12 cellular contexts compared by ENCODE assay signal in genomic region chr2:105409717-105410116, GRCh38. TPM values are rescaled to one million over a fixed set of nuclear protein-coding genes. Genes with fewer than 3 reads are reported as not detected.
A peak's percentile ranks its signal among the peaks of the same experiment; 100 is the strongest.
DNase-seq lines count a peak whose midpoint lies in the region; ATAC-seq and TF ChIP-seq lines count a peak whose summit lies in the region.
"Had no signal": no experiment of that assay in that cellular context is flagged by ENCODE, and none has a peak within 500 bp of the region (broad histone marks: within the 10 kb centered on the region; RNA-seq: fewer than 3 reads in every experiment).

No MANE protein-coding gene starts in this region.

- H2AK5ac ChIP-seq in mesendoderm (ENCODE audit: low read length), result no peak overlapping the region

- 2 to 7% (median 3%) methylated on average over 6 of the region's 6 CpGs for whole genome bisulfite sequencing in ovary, 3 donors
- WGBS in mesendoderm (ENCODE audit: extremely low coverage, insufficient coverage, low lambda C conversion rate), result no CpG with 5 or more reads among the region's 6 CpGs

- no peak overlapping the region for H2BK5ac ChIP-seq in mesendoderm (ENCODE audit: low read length)

- H3K4me3 Mint-ChIP-seq in activated CD4-positive, alpha-beta memory T cell treated with anti-CD3 and anti-CD28 coated beads for 36 hours, result no peak overlapping the region

- H3K36me3 ChIP-seq in BJ (ENCODE audit: control insufficient read depth, insufficient read depth, low read length) (no peaks in the 10 kb centered on the region), RWPE2 (ENCODE audit: low read depth) (no peaks in the 10 kb centered on the region), ovary (no peaks in the 10 kb centered on the region), mesendoderm (ENCODE audit: control insufficient read depth, insufficient read depth, low read length) (no peaks in the 10 kb centered on the region)

- CTCF ChIA-PET in BJ (lab: Yijun Ruan, JAX) (interaction anchor here (1.4 kb wide), 1 partner anchor 10 kb away, joined by 5 read pairs; no protein-coding TSS in a partner anchor), HEK293T (lab: Yijun Ruan, JAX) (no interaction called here)
- CTCF ChIA-PET in activated CD4-positive, alpha-beta memory T cell treated with anti-CD3 and anti-CD28 coated beads for 36 hours (lab: Charles Lee), result no interaction called here

- no peak overlapping the region for H4K5ac ChIP-seq in mesendoderm (ENCODE audit: low read length)

- DNase-seq in BJ (ENCODE audit: low read depth) (peak; percentile 75), RWPE2 (ENCODE audit: low spot score) (peak; percentile 95), fibroblast of villous mesenchyme (ENCODE audit: low read depth) (peak; percentile 55), ovary (peak; percentile 82 to 93 (median 90)), mesendoderm (no peak), HEK293T (ENCODE audit: extremely low spot score) (no peak)
- no peak for DNase-seq in activated CD4-positive, alpha-beta memory T cell treated with anti-CD3 and anti-CD28 coated beads for 36 hours
- DNase-seq: activated CD4-positive, CD25-positive, alpha-beta regulatory T cell treated with anti-CD3 and anti-CD28 coated beads, Interleukin-2, amount 50 U/mL, for 72 hours; DND-41; H7; NCI-H146 had no signal

- POLR2A ChIA-PET in BJ (lab: Charles Lee), result interaction anchor here (0.5 kb wide), 1 partner anchor 8 kb away, joined by 4 read pairs; no protein-coding TSS in a partner anchor
- POLR2A ChIA-PET in activated CD4-positive, alpha-beta memory T cell treated with anti-CD3 and anti-CD28 coated beads for 36 hours (lab: Charles Lee), result no interaction called here
- POLR2A ChIA-PET in HEK293T (lab: Yijun Ruan, JAX), result interaction anchor here (2.0 kb wide), 1 partner anchor 11 kb away, joined by 6 read pairs; the partner anchor contains the start of gene FHL2

- no peaks in the 10 kb centered on the region for H3K79me1 ChIP-seq in mesendoderm (ENCODE audit: low read length)

- H3K4me2 ChIP-seq in mesendoderm (ENCODE audit: low read length), result no peak overlapping the region

- no peaks in the 10 kb centered on the region for H3K79me2 ChIP-seq in mesendoderm (ENCODE audit: control insufficient read depth, insufficient read depth, low read length)

- H3K27ac ChIP-seq in RWPE2 (ENCODE audit: poor library complexity, severe bottlenecking) (peak overlapping the region; percentile 89), ovary (peak overlapping the region; percentile 42 to 73), mesendoderm (ENCODE audit: low read depth, low read length) (no peak overlapping the region)

- H4K8ac ChIP-seq in mesendoderm (ENCODE audit: low read depth, low read length), result no peak overlapping the region

- H3K4me3 ChIP-seq in BJ (ENCODE audit: low read depth, low read length), result no peak overlapping the region
- no peak overlapping the region for H3K4me3 ChIP-seq in RWPE2 (ENCODE audit: severe bottlenecking)
- no peak overlapping the region for H3K4me3 ChIP-seq in fibroblast of villous mesenchyme (ENCODE audit: low read depth, low read length)
- H3K4me3 ChIP-seq in ovary, result no peak overlapping the region
- H3K4me3 ChIP-seq in mesendoderm (ENCODE audit: low read length), result no peak overlapping the region

- H3K36me3 Mint-ChIP-seq in activated CD4-positive, alpha-beta memory T cell treated with anti-CD3 and anti-CD28 coated beads for 36 hours, result no peaks in the 10 kb centered on the region

- H3K4me1 Mint-ChIP-seq in activated CD4-positive, alpha-beta memory T cell treated with anti-CD3 and anti-CD28 coated beads for 36 hours (ENCODE audit: low read depth), result no peaks in the 10 kb centered on the region

- ATAC-seq in RWPE2 (ENCODE audit: low read depth) (peak; percentile 91), GM18511 (IDR thresholded peaks at IDR 0.05; ENCODE audit: unreplicated experiment) (no peak)

- no peak overlapping the region for H3K18ac ChIP-seq in mesendoderm (ENCODE audit: low read length)

- H3K9me3 Mint-ChIP-seq in activated CD4-positive, alpha-beta memory T cell treated with anti-CD3 and anti-CD28 coated beads for 36 hours, result no peaks in the 10 kb centered on the region

- no peak overlapping the region for H3K9ac ChIP-seq in mesendoderm (ENCODE audit: low read length)

- TF ChIP-seq POLR2A in ovary (IDR thresholded peaks at IDR 0.05), result no peak

- H3K27me3 ChIP-seq in BJ (ENCODE audit: control insufficient read depth, insufficient read depth, low read length) (no peaks in the 10 kb centered on the region; the same call in 1 of the 2 replicates), RWPE2 (ENCODE audit: insufficient read depth, poor library complexity, severe bottlenecking) (no peaks in the 10 kb centered on the region), ovary (no peaks in the 10 kb centered on the region), mesendoderm (ENCODE audit: insufficient read depth, low read length, poor library complexity) (no peaks in the 10 kb centered on the region)

- no peak overlapping the region for H2BK15ac ChIP-seq in mesendoderm (replicated peaks; ENCODE audit: low read depth)

- H3K4me1 ChIP-seq in RWPE2 (ENCODE audit: insufficient read depth, poor library complexity, severe bottlenecking) (peaks cover 33% of the 10 kb centered on the region), ovary (ENCODE audit: insufficient read depth) (peaks cover 24% of the 10 kb centered on the region), mesendoderm (ENCODE audit: control insufficient read depth, low read depth, low read length) (no peaks in the 10 kb centered on the region)

- no peak overlapping the region for H3K56ac ChIP-seq in mesendoderm (ENCODE audit: low read length)

- H3K9me3 ChIP-seq in RWPE2 (ENCODE audit: severe bottlenecking) (no peaks in the 10 kb centered on the region), ovary (no peaks in the 10 kb centered on the region)

- no peak for TF ChIP-seq EP300 in ovary (IDR thresholded peaks at IDR 0.05)

- H3K4ac ChIP-seq in mesendoderm (ENCODE audit: low read depth, low read length), result no peak overlapping the region

- peaks cover 26% of the 10 kb centered on the region for H3K27me3 Mint-ChIP-seq in activated CD4-positive, alpha-beta memory T cell treated with anti-CD3 and anti-CD28 coated beads for 36 hours

- no peak overlapping the region for H3K27ac Mint-ChIP-seq in activated CD4-positive, alpha-beta memory T cell treated with anti-CD3 and anti-CD28 coated beads for 36 hours

- no peak overlapping the region for H3K23ac ChIP-seq in mesendoderm (ENCODE audit: low read length)

- intact Hi-C loops in ovary (cut with DNase I), result no loop called here
- intact Hi-C loops in activated CD4-positive, alpha-beta memory T cell treated with anti-CD3 and anti-CD28 coated beads for 36 hours (cut with micrococcal nuclease), result no loop called here

- no peak for TF ChIP-seq CTCF in BJ (IDR thresholded peaks at IDR 0.05; ENCODE audit: insufficient read depth, low read depth, low read length)
- no peak for TF ChIP-seq CTCF in RWPE2 (IDR thresholded peaks at IDR 0.05; ENCODE audit: poor library complexity, severe bottlenecking)
- TF ChIP-seq CTCF in fibroblast of villous mesenchyme (IDR thresholded peaks at IDR 0.05; ENCODE audit: insufficient read depth, low read depth, low read length), result no peak
- no peak for TF ChIP-seq CTCF in ovary (IDR thresholded peaks at IDR 0.05)

- no peak overlapping the region for H2BK120ac ChIP-seq in mesendoderm (ENCODE audit: low read depth, low read length)

TF ChIP-seq in HEK293T, 16 proteins besides CTCF, POLR2A, EP300 and RAD21:
- TF ChIP-seq LEF1 (IDR thresholded peaks at IDR 0.05; ENCODE audit: borderline replicate concordance) (no peak), ARNT (IDR thresholded peaks at IDR 0.05) (no peak), CTBP1 (IDR thresholded peaks at IDR 0.05; ENCODE audit: borderline replicate concordance) (no peak), FOXK2 (IDR thresholded peaks at IDR 0.05) (no peak), FOXA1 (IDR thresholded peaks at IDR 0.05) (no peak), FOXM1 (IDR thresholded peaks at IDR 0.05; ENCODE audit: borderline replicate concordance) (no peak), TARDBP (IDR thresholded peaks at IDR 0.05) (no peak), ELF4 (IDR thresholded peaks at IDR 0.05) (no peak), ZNF384 (IDR thresholded peaks at IDR 0.05) (no peak), SP1 (IDR thresholded peaks at IDR 0.05) (no peak), PKNOX1 (IDR thresholded peaks at IDR 0.05) (no peak), HDGF (IDR thresholded peaks at IDR 0.05; ENCODE audit: borderline replicate concordance) (no peak), SUZ12 (IDR thresholded peaks at IDR 0.05) (no peak), NFRKB (IDR thresholded peaks at IDR 0.05) (no peak), BHLHE40 (IDR thresholded peaks at IDR 0.05; ENCODE audit: borderline replicate concordance) (no peak), L3MBTL2 (conservative IDR thresholded peaks at IDR 0.05) (no peak)

RNA-seq across cellular contexts. Expression of gene FHL2, which starts 10.9 kb away (rescaled TPM):
- polyA plus RNA-seq in BJ (2011; rRNA removed) (472 and 546 TPM in 2 replicates), ovary (100 to 1,000 TPM; 320 to 628 TPM)
- polyA minus RNA-seq in BJ (2011; rRNA and poly(A)+ RNA removed), result 254 and 426 TPM in 2 replicates
- total RNA-seq in fibroblast of villous mesenchyme (343 and 346 TPM in 2 replicates), ovary (1,000 to 10,000 TPM in 1 of 7 donors, 100 to 1,000 TPM in 6; 300 to 1,049 (median 495) TPM)
- total RNA-seq in activated CD4-positive, alpha-beta memory T cell treated with anti-CD3 and anti-CD28 coated beads for 36 hours, result 1 to 10 TPM; 1.3 to 1.5 TPM
- polyA plus RNA-seq in mesendoderm (2013, experiment 1 of 2), result 45.6 TPM
- 47.5 TPM for polyA plus RNA-seq in mesendoderm (2013, experiment 2 of 2)

Comparison
In these comparisons a context has a peak if more than half of its experiments do, and no peak if none do; other contexts are left out.
1. DNase-seq: peak in BJ (single experiment), RWPE2 (single experiment), fibroblast of villous mesenchyme (single experiment) and ovary (5 of 5); none in activated CD4-positive, alpha-beta memory T cell treated with anti-CD3 and anti-CD28 coated beads for 36 hours (single experiment), mesendoderm (single experiment) and HEK293T (single experiment).
2. RNA of gene FHL2, which starts 10.9 kb away (total RNA-seq): 300 to 1,049 TPM in ovary and 343 to 346 TPM in fibroblast of villous mesenchyme; 1.3 to 1.5 TPM in activated CD4-positive, alpha-beta memory T cell treated with anti-CD3 and anti-CD28 coated beads for 36 hours; every median in the first group is over 100 times any median in the second.